Comparison of ENCODE assay signal across 18 cellular contexts in the genomic region with DNA sequence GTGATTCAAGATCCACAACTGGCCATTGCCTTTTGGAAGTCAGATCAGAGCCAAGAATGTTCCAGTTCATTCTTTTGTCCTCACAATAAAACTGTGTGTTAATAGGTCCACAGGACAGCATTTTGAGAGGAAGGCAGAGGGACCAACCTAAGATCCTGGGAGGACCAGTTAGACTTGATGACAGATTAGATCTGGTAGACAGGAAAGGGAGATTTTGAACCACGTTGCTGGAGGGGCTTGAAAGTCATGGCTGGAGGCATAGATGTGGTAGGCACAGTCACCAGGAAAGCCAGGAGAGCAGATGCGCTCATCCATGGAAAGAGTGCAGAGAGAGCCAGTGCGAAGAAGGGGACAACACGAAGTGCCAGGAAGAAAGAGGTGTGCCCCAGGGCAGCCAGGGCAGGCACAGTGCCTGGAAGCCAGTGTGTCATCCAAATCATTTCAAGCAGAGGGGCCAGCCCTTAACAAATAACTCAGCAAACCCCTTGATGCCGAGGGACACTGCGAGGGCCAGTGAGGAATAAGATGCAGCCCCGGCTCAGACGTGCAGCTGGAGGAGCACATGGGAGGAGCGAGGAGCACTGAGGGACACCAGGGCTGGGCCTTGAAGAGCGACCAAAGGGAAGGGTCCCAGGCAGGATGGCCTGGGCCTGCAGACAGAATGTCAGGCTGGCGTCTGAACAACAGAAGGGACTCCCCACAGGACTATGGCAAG.
"Had no signal": no experiment of that assay in that cellular context is flagged by ENCODE, and none has a peak within 500 bp of the region (broad histone marks: within the 10 kb centered on the region; RNA-seq: fewer than 3 reads in every experiment).

No MANE protein-coding gene starts in this region.

- H3K4me1 ChIP-seq: testis, uterus had no signal

- H3K4me3 Mint-ChIP-seq: activated CD8-positive, alpha-beta T cell treated with anti-CD3 and anti-CD28 coated beads, Interleukin-2, amount 10 ng/mL, durations not matched to agents 7 days and 5 days; activated naive CD8-positive, alpha-beta T cell treated with anti-CD3 and anti-CD28 coated beads, Interleukin-2, amount 10 ng/mL, durations not matched to agents 7 days and 5 days; natural killer cell; stimulated activated naive CD8-positive, alpha-beta T cell treated with anti-CD3 and anti-CD28 coated beads, Interleukin-15, Interleukin-2, amounts not matched to agents 100 ng/mL and 50 ng/mL, for 24 hours; WTC11 had no signal

- H3K36me3 ChIP-seq: esophagus squamous epithelium, uterus had no signal

- FAIRE-seq: bronchial epithelial cell had no signal

- H3K9me3 ChIP-seq: testis, uterus had no signal

- H3K36me3 Mint-ChIP-seq: activated naive CD8-positive, alpha-beta T cell treated with anti-CD3 and anti-CD28 coated beads, Interleukin-2, amount 10 ng/mL, durations not matched to agents 7 days and 5 days; natural killer cell had no signal

- H3K4me3 ChIP-seq: esophagus squamous epithelium, testis, uterus had no signal

- H3K27ac Mint-ChIP-seq: activated CD8-positive, alpha-beta T cell treated with anti-CD3 and anti-CD28 coated beads, Interleukin-2, amount 10 ng/mL, durations not matched to agents 7 days and 5 days; activated naive CD8-positive, alpha-beta T cell treated with anti-CD3 and anti-CD28 coated beads, Interleukin-2, amount 10 ng/mL, durations not matched to agents 7 days and 5 days; natural killer cell; WTC11 had no signal

- H3K9me3 Mint-ChIP-seq: natural killer cell had no signal

- ATAC-seq: activated CD8-positive, alpha-beta T cell treated with anti-CD3 and anti-CD28 coated beads, Interleukin-2, amount 10 ng/mL, durations not matched to agents 7 days and 5 days; left colon; natural killer cell had no signal

- H3K27me3 ChIP-seq: esophagus squamous epithelium, testis, uterus had no signal

- DNase-seq: activated CD4-positive, alpha-beta T cell treated with anti-CD3 and anti-CD28 coated beads for 48 hours; activated CD8-positive, alpha-beta T cell treated with anti-CD3 and anti-CD28 coated beads, Interleukin-2, amount 10 ng/mL, durations not matched to agents 7 days and 5 days; activated gamma-delta T cell; activated naive CD8-positive, alpha-beta T cell treated with anti-CD3 and anti-CD28 coated beads, Interleukin-2, amount 10 ng/mL, durations not matched to agents 7 days and 5 days; activated T-cell treated with anti-CD3 and anti-CD28 coated beads, Interleukin-2, amount 50 U/mL, for 1 hour; anterior cingulate cortex; esophagus squamous epithelium; foreskin fibroblast; left colon; natural killer cell; stimulated activated CD4-positive, alpha-beta T cell treated with anti-CD3 and anti-CD28 coated beads, Interleukin-4, amount 100 ng/mL, for 1 hour; stimulated activated CD8-positive, alpha-beta memory T cell treated with anti-CD3 and anti-CD28 coated beads, Interleukin-4, amount 100 ng/mL, for 48 hours; T1000; testis had no signal

- H3K27ac ChIP-seq: esophagus squamous epithelium, testis, uterus had no signal
